ENCODE assay signal across 1 cellular context in genomic region chr13:50715402-50716146, GRCh38.
TF ChIP-seq lines count a peak whose summit lies in the region.

No MANE protein-coding gene starts in this region.

TF ChIP-seq in H1, 55 proteins besides CTCF, POLR2A, EP300 and RAD21:
- TF ChIP-seq FOSL1 (IDR thresholded peaks at IDR 0.05; ENCODE audit: insufficient read depth, low read depth, low read length): no peak
- no peak for TF ChIP-seq SP4 (IDR thresholded peaks at IDR 0.05; ENCODE audit: low read length)
- TF ChIP-seq MAX (IDR thresholded peaks at IDR 0.05): no peak
- no peak for TF ChIP-seq POLR2AphosphoS5 (IDR thresholded peaks at IDR 0.05; ENCODE audit: low read depth, low read length)
